ENCODE assay signal across 1 cellular context in the genomic region with DNA sequence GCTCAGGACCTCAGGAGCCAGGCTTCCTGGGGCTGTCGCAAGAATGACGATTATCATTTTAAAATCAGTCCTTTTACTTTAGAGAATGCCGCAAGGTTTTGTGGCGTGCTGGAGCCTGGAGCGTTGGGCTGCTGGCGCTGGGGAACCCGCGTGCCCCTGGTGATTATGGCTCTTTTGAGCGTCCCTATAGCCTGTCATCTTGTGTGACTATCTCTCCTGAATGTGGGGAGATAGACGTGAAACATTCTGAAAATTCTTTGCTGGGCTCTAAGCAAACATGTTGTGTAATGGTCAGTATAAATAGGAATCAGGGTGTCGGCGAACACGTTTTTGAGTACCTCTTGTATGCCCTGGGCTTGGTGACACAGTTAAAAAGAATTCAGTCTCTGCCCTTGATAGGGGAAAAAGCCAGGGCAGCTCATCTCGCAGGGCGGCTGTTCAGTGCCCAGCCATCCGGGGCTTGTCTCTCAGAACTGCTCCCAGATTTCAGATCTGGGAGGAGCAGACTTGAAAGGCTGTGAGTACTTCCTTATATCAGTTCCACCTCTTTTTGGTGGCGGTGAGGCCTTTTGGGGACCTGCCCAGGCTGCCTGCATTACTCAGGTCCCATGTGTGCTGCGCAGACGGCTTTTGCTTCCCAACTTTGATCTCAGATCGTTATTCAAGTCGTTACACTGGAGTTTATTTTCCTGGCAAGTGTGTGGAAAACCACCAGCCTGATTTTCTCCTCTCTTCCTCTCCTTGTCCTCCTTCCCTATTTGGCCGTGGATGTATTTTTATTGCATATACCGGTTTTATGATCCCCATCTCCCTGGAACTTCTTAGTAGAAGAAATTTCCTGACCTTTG.
A peak's percentile ranks its signal among the peaks of the same experiment; 100 is the strongest.
TF ChIP-seq lines count a peak whose summit lies in the region.

No MANE protein-coding gene starts in this region.

TF ChIP-seq in HepG2, 621 proteins besides CTCF, POLR2A, EP300 and RAD21 (continued from another document and continues in another):
- peak; percentile 76; the same call in 1 of the 2 replicates for TF ChIP-seq AHDC1 (CRISPR knock-in tag; IDR thresholded peaks at IDR 0.05; ENCODE audit: borderline replicate concordance)
- no peak; the same call in 1 of the 2 replicates for TF ChIP-seq SRY (CRISPR knock-in tag; IDR thresholded peaks at IDR 0.05)
- no peak for TF ChIP-seq KLF13 (CRISPR knock-in tag; IDR thresholded peaks at IDR 0.05)
- peak; percentile 68 for TF ChIP-seq MEIS2 (CRISPR knock-in tag; IDR thresholded peaks at IDR 0.05)
- TF ChIP-seq, protein P1, sequence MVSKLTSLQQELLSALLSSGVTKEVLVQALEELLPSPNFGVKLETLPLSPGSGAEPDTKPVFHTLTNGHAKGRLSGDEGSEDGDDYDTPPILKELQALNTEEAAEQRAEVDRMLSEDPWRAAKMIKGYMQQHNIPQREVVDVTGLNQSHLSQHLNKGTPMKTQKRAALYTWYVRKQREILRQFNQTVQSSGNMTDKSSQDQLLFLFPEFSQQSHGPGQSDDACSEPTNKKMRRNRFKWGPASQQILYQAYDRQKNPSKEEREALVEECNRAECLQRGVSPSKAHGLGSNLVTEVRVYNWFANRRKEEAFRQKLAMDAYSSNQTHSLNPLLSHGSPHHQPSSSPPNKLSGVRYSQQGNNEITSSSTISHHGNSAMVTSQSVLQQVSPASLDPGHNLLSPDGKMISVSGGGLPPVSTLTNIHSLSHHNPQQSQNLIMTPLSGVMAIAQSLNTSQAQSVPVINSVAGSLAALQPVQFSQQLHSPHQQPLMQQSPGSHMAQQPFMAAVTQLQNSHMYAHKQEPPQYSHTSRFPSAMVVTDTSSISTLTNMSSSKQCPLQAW (CRISPR knock-in tag; IDR thresholded peaks at IDR 0.05): peak; percentile 78
- no peak for TF ChIP-seq ZNF276 (CRISPR knock-in tag; IDR thresholded peaks at IDR 0.05; ENCODE audit: low read depth)
- 0 out of 2 replicates have a peak, but pooled peaks have one; percentile 16 for TF ChIP-seq EED (CRISPR knock-in tag; IDR thresholded peaks at IDR 0.05)
- TF ChIP-seq ZNF543 (CRISPR knock-in tag; IDR thresholded peaks at IDR 0.05): no peak; the same call in 1 of the 2 replicates
- TF ChIP-seq ZNF274 (CRISPR knock-in tag; IDR thresholded peaks at IDR 0.05): no peak; the same call in 1 of the 2 replicates
- TF ChIP-seq, protein P2, sequence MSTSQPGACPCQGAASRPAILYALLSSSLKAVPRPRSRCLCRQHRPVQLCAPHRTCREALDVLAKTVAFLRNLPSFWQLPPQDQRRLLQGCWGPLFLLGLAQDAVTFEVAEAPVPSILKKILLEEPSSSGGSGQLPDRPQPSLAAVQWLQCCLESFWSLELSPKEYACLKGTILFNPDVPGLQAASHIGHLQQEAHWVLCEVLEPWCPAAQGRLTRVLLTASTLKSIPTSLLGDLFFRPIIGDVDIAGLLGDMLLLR (CRISPR knock-in tag; IDR thresholded peaks at IDR 0.05): no peak; the same call in 1 of the 2 replicates
- TF ChIP-seq SUZ12 (IDR thresholded peaks at IDR 0.05; ENCODE audit: low read depth, low read length): no peak
- no peak for TF ChIP-seq ZNF468 (CRISPR knock-in tag; IDR thresholded peaks at IDR 0.05)
- no peak for TF ChIP-seq ZNF563 (CRISPR knock-in tag; IDR thresholded peaks at IDR 0.05)
- TF ChIP-seq YEATS4 (CRISPR knock-in tag; IDR thresholded peaks at IDR 0.05; ENCODE audit: borderline replicate concordance): no peak
- TF ChIP-seq ZFP36L1 (CRISPR knock-in tag; IDR thresholded peaks at IDR 0.05): no peak; the same call in 1 of the 2 replicates
- no peak for TF ChIP-seq ZNF326 (CRISPR knock-in tag; IDR thresholded peaks at IDR 0.05; ENCODE audit: borderline replicate concordance)
- no peak for TF ChIP-seq EHMT2 (IDR thresholded peaks at IDR 0.05; ENCODE audit: borderline replicate concordance, low read depth, low read length)
- no peak for TF ChIP-seq RELA (CRISPR knock-in tag; IDR thresholded peaks at IDR 0.05)
- TF ChIP-seq ZNF615 (CRISPR knock-in tag; IDR thresholded peaks at IDR 0.05; ENCODE audit: borderline replicate concordance): no peak
- peak; percentile 92 for TF ChIP-seq NCOA2 (CRISPR knock-in tag; IDR thresholded peaks at IDR 0.05)
- no peak for TF ChIP-seq ZNF180 (CRISPR knock-in tag; IDR thresholded peaks at IDR 0.05; ENCODE audit: borderline replicate concordance, low read depth)
- TF ChIP-seq, protein P3, sequence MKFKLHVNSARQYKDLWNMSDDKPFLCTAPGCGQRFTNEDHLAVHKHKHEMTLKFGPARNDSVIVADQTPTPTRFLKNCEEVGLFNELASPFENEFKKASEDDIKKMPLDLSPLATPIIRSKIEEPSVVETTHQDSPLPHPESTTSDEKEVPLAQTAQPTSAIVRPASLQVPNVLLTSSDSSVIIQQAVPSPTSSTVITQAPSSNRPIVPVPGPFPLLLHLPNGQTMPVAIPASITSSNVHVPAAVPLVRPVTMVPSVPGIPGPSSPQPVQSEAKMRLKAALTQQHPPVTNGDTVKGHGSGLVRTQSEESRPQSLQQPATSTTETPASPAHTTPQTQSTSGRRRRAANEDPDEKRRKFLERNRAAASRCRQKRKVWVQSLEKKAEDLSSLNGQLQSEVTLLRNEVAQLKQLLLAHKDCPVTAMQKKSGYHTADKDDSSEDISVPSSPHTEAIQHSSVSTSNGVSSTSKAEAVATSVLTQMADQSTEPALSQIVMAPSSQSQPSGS (CRISPR knock-in tag; IDR thresholded peaks at IDR 0.05): peak; percentile 91
- no peak for TF ChIP-seq RARG (CRISPR knock-in tag; IDR thresholded peaks at IDR 0.05; ENCODE audit: low read depth)
- TF ChIP-seq TSC22D2 (CRISPR knock-in tag; IDR thresholded peaks at IDR 0.05; ENCODE audit: borderline replicate concordance): no peak
- TF ChIP-seq DPF2 (CRISPR knock-in tag; IDR thresholded peaks at IDR 0.05; ENCODE audit: borderline replicate concordance, low read depth): peak; percentile 71; the same call in 1 of the 2 replicates
- TF ChIP-seq ZNF225 (CRISPR knock-in tag; IDR thresholded peaks at IDR 0.05): no peak; the same call in 1 of the 2 replicates
- TF ChIP-seq ZNF790 (CRISPR knock-in tag; IDR thresholded peaks at IDR 0.05; ENCODE audit: borderline replicate concordance): no peak; the same call in 1 of the 2 replicates
- TF ChIP-seq SNAI1 (CRISPR knock-in tag; IDR thresholded peaks at IDR 0.05; ENCODE audit: borderline replicate concordance): peak; percentile 94; the same call in 1 of the 2 replicates
- no peak for TF ChIP-seq MBD4 (IDR thresholded peaks at IDR 0.05; ENCODE audit: borderline replicate concordance, low read length)
- no peak; the same call in 1 of the 2 replicates for TF ChIP-seq ARHGAP35 (CRISPR knock-in tag; IDR thresholded peaks at IDR 0.05; ENCODE audit: borderline replicate concordance)
- no peak for TF ChIP-seq CHCHD3 (CRISPR knock-in tag; IDR thresholded peaks at IDR 0.05)
- no peak; the same call in 1 of the 2 replicates for TF ChIP-seq ZNF160 (CRISPR knock-in tag; IDR thresholded peaks at IDR 0.05)
- no peak for TF ChIP-seq ZFP62 (CRISPR knock-in tag; IDR thresholded peaks at IDR 0.05)
- TF ChIP-seq ZNF124 (CRISPR knock-in tag; IDR thresholded peaks at IDR 0.05): peak; percentile 24; the same call in 1 of the 2 replicates
- peak; percentile 78; the same call in 1 of the 2 replicates for TF ChIP-seq NRL (CRISPR knock-in tag; IDR thresholded peaks at IDR 0.05; ENCODE audit: borderline replicate concordance)
- TF ChIP-seq ZNF367 (CRISPR knock-in tag; IDR thresholded peaks at IDR 0.05; ENCODE audit: borderline replicate concordance): no peak
- peak; percentile 86 for TF ChIP-seq GFI1 (CRISPR knock-in tag; IDR thresholded peaks at IDR 0.05; ENCODE audit: borderline replicate concordance)
- TF ChIP-seq CREM (IDR thresholded peaks at IDR 0.05): peak; percentile 87
- TF ChIP-seq CREM (CRISPR knock-in tag; IDR thresholded peaks at IDR 0.05): no peak
- peak; percentile 90 for TF ChIP-seq ZNF205 (CRISPR knock-in tag; IDR thresholded peaks at IDR 0.05)
- no peak for TF ChIP-seq ZBTB7A (CRISPR knock-in tag; IDR thresholded peaks at IDR 0.05)
- no peak; the same call in 1 of the 2 replicates for TF ChIP-seq ZBTB44 (CRISPR knock-in tag; IDR thresholded peaks at IDR 0.05)
- TF ChIP-seq HES4 (CRISPR knock-in tag; IDR thresholded peaks at IDR 0.05; ENCODE audit: borderline replicate concordance): no peak
- peak; percentile 44 for TF ChIP-seq NKX3-1 (CRISPR knock-in tag; IDR thresholded peaks at IDR 0.05)
- 0 out of 2 replicates have a peak, but pooled peaks have one; percentile 1 for TF ChIP-seq ZNF704 (CRISPR knock-in tag; IDR thresholded peaks at IDR 0.05; ENCODE audit: borderline replicate concordance)
- TF ChIP-seq JUND (CRISPR knock-in tag; IDR thresholded peaks at IDR 0.05): peak; percentile 96
- no peak for TF ChIP-seq ZNF577 (CRISPR knock-in tag; IDR thresholded peaks at IDR 0.05; ENCODE audit: borderline replicate concordance, low read depth)
- TF ChIP-seq ZNF792 (CRISPR knock-in tag; IDR thresholded peaks at IDR 0.05): peak; percentile 89; the same call in 1 of the 2 replicates
- TF ChIP-seq ZNF709 (CRISPR knock-in tag; IDR thresholded peaks at IDR 0.05): no peak
- TF ChIP-seq RCOR2 (CRISPR knock-in tag; IDR thresholded peaks at IDR 0.05): peak; percentile 93
- TF ChIP-seq THAP11 (CRISPR knock-in tag; IDR thresholded peaks at IDR 0.05): peak; percentile 71; the same call in 1 of the 2 replicates
- no peak; the same call in 1 of the 2 replicates for TF ChIP-seq ZNF333 (CRISPR knock-in tag; IDR thresholded peaks at IDR 0.05; ENCODE audit: borderline replicate concordance)
